ENCODE assay signal across 9 cellular contexts in the genomic region with DNA sequence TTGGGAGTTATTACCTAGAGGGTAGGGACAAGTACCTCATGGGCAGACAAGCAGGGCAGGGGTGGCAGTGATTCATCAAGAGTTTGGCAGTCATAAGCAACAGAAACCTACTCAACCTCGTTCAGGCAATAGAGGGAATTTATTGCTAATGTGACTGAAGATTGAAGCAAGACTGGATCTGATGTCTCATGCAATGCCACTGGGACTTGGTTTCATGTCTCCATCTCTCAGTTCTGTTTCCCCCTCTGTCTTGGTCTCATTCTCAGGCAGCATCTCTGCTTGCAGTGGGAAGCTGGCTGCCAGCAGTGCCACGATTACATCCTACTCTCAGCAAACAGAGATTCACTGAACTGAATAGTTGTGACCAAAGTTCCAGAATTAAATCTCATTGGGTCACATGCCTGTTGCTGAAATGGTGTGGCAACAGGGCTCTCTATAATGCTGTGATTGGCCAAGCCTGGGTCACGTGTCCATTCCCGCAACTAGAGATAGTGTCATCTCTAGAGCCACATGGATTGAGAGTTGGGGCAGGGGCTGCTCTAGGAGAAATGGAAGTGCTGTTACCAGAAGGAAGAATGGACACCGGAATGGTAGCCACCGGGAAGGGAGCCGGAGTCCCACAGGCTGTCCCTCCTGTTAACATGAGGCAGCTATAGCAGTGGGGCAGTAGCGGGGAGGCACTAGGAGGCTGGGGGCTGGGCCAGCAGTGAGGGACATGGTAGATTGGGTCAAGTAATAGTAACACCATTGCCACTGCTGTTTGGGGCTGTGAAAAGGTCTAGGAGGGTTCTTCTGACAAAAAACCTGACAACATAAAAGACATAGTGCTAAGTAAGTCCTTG. TPM values are rescaled to one million over a fixed set of nuclear protein-coding genes. Genes with fewer than 3 reads are reported as not detected.
A peak's percentile ranks its signal among the peaks of the same experiment; 100 is the strongest.
DNase-seq lines count a peak whose midpoint lies in the region; ATAC-seq, FAIRE-seq and TF ChIP-seq lines count a peak whose summit lies in the region.
"Had no signal": no experiment of that assay in that cellular context is flagged by ENCODE, and none has a peak within 500 bp of the region (broad histone marks: within the 10 kb centered on the region; RNA-seq: fewer than 3 reads in every experiment).

No MANE protein-coding gene starts in this region.

- POLR2A ChIA-PET in GM12878 (lab: Charles Lee), result interaction anchor here (1.4 to 21.4 kb wide), 3 partner anchors 9 to 22 kb away, joined by 5 to 325 read pairs (median 59); no protein-coding TSS in a partner anchor

- TF ChIP-seq POLR2A in NB4 (IDR thresholded peaks at IDR 0.05; ENCODE audit: extremely low read depth, insufficient read length), result no peak
- no peak for TF ChIP-seq POLR2A in GM12878 (IDR thresholded peaks at IDR 0.05; ENCODE audit: low read depth, low read length)
- no peak for TF ChIP-seq POLR2A in sigmoid colon (IDR thresholded peaks at IDR 0.05)

- ATAC-seq in GM12878, result peak; percentile 47
- no peak for ATAC-seq in GM21528 (IDR thresholded peaks at IDR 0.05; ENCODE audit: low FRiP score, unreplicated experiment)
- ATAC-seq: Panc1 had no signal

- H3K27me3 ChIP-seq in GM12878 (replicated peaks in 1 of 2; ENCODE audit: control insufficient read depth in 2 of 2, insufficient read depth in 2 of 2, low read length in 1 of 2) (no peaks in the 10 kb centered on the region), sigmoid colon (no peaks in the 10 kb centered on the region)

- DNase-seq in GM12864 (ENCODE audit: low read depth) (peak; percentile 47), NB4 (ENCODE audit: low read depth) (peak; percentile 16), GM12878 (ENCODE audit: low read depth, low spot score) (peak; percentile 75), NCI-H526 treated with DMSO at 0.1 percent for 48 hours (lab: John Stamatoyannopoulos, UW) (no peak), foreskin melanocyte (no peak), sigmoid colon (no peak)

- peak; percentile 65 for FAIRE-seq in GM12878 (lab: Jason Lieb, UNC)

- RAD21 ChIA-PET in GM12878 (lab: Charles Lee; ENCODE audit: unreplicated experiment), result interaction anchor here (0.9 to 1.3 kb wide), 2 partner anchors 24 to 29 kb away, joined by 4 read pairs; no protein-coding TSS in a partner anchor

- peak overlapping the region; percentile 42; the same call in 1 of the 2 replicates for H2AFZ ChIP-seq in GM12878 (ENCODE audit: control insufficient read depth, low read depth, low read length)

- H3K9me3 ChIP-seq in GM12878 (replicated peaks; ENCODE audit: control insufficient read depth, insufficient read depth, low read length) (peaks cover 2% of the 10 kb centered on the region; the same call in 1 of the 3 replicates), sigmoid colon (no peaks in the 10 kb centered on the region)

- no peak overlapping the region for H3K9ac ChIP-seq in GM12878 (ENCODE audit: control insufficient read depth, insufficient read depth, low read length)

- H3K4me3 ChIP-seq in GM12864 (ENCODE audit: low read depth, low read length) (no peak overlapping the region), NB4 (ENCODE audit: low read depth, low read length) (no peak overlapping the region), GM12878 (no peak overlapping the region), skin epidermis (no peak overlapping the region), sigmoid colon (no peak overlapping the region)

- TF ChIP-seq RAD21 in GM12878 (IDR thresholded peaks at IDR 0.05; ENCODE audit: insufficient read depth, low read depth, low read length), result no peak

- in situ Hi-C loops in GM12878 (cut with MboI), result no loop called here

- no TSS peak for BruUV-seq in GM12878 (replicated peaks; lab: Mats Ljungman, UMichigan)

- TF ChIP-seq CTCF in GM12864 (IDR thresholded peaks at IDR 0.05; ENCODE audit: low read depth, low read length, missing control alignments) (no peak), NB4 (IDR thresholded peaks at IDR 0.05; ENCODE audit: low read depth, low read length) (no peak), GM12878 (IDR thresholded peaks at IDR 0.05 in 2 of 3, conservative IDR thresholded peaks at IDR 0.05 in 1 of 3; ENCODE audit: control insufficient read depth in 2 of 3, extremely low read depth in 1 of 3, insufficient read depth in 1 of 3, low read depth in 3 of 3, low read length in 3 of 3) (no peak), sigmoid colon (IDR thresholded peaks at IDR 0.05) (no peak)

- H3K36me3 ChIP-seq in GM12878 (ENCODE audit: control insufficient read depth in 2 of 2, insufficient read depth in 2 of 2, low read length in 1 of 2) (no peaks in the 10 kb centered on the region), sigmoid colon (no peaks in the 10 kb centered on the region)

- H3K4me1 ChIP-seq in GM12878 (ENCODE audit: control insufficient read depth, insufficient read depth, low read length), result peaks cover 20% of the 10 kb centered on the region
- H3K4me1 ChIP-seq in sigmoid colon, result peaks cover 0 to 4% (median 2%) of the 10 kb centered on the region in 4 donors

- no peak for TF ChIP-seq EP300 in GM12878 (IDR thresholded peaks at IDR 0.05; ENCODE audit: borderline replicate concordance in 1 of 2, control insufficient read depth in 1 of 2, low read depth in 2 of 2, low read length in 2 of 2)
- TF ChIP-seq EP300 in sigmoid colon (IDR thresholded peaks at IDR 0.05), result no peak

- H3K79me2 ChIP-seq in GM12878 (ENCODE audit: control insufficient read depth, insufficient read depth, low read length), result peaks cover 11% of the 10 kb centered on the region

- CTCF ChIA-PET in GM12878 (lab: Yijun Ruan, JAX), result interaction anchor here (1.0 to 12.9 kb wide), 3 partner anchors 18 to 27 kb away, joined by 3 to 107 read pairs (median 3); no protein-coding TSS in a partner anchor

- 66% methylated on average over 8 of the region's 8 CpGs for WGBS in GM12878 (ENCODE audit: insufficient coverage, insufficient replicate concordance, low lambda C conversion rate, missing lambda C conversion rate)
- WGBS in sigmoid colon, 2 donors, result 71 to 76% methylated on average over 8 of the region's 8 CpGs

- peak overlapping the region; percentile 45 for H3K27ac ChIP-seq in GM12878 (ENCODE audit: control insufficient read depth, insufficient read depth)
- peak overlapping the region in 16 of 21 experiments; percentile 1 to 73 (median 56) for H3K27ac ChIP-seq in skin epidermis
- no peak overlapping the region for H3K27ac ChIP-seq in sigmoid colon

- peak overlapping the region; percentile 46; the same call in 1 of the 2 replicates for H3K4me2 ChIP-seq in GM12878 (ENCODE audit: control insufficient read depth, insufficient read depth)

- H4K20me1 ChIP-seq in GM12878 (ENCODE audit: control insufficient read depth, insufficient read depth), result no peaks in the 10 kb centered on the region

- intact Hi-C loops in GM12878 (cut with micrococcal nuclease; ENCODE audit: unreplicated experiment), result loop anchor here (10.0 kb wide), 1 partner anchor 1676 kb away; no protein-coding TSS in a partner anchor
- intact Hi-C loops in sigmoid colon (cut with DNase I), result no loop called here

- SMC1A ChIA-PET in GM12878 (lab: Charles Lee; ENCODE audit: uncharacterized antibody, unreplicated experiment), result interaction anchor here (1.1 to 11.2 kb wide), 4 partner anchors 9 to 51 kb away, joined by 3 to 100 read pairs (median 4); no protein-coding TSS in a partner anchor

TF ChIP-seq in GM12878, 131 proteins besides CTCF, POLR2A, EP300 and RAD21 (continues in another document):
- TF ChIP-seq NR2C1 (IDR thresholded peaks at IDR 0.05) (no peak), MTA2 (IDR thresholded peaks at IDR 0.05; ENCODE audit: low read depth) (0 out of 2 replicates have a peak, but pooled peaks have one; percentile 12), ZBED1 (IDR thresholded peaks at IDR 0.05; ENCODE audit: borderline replicate concordance) (no peak), SUZ12 (IDR thresholded peaks at IDR 0.05; ENCODE audit: unreplicated experiment) (no peak), GATAD2B (conservative IDR thresholded peaks at IDR 0.05; ENCODE audit: low read depth) (no peak), DPF2 (IDR thresholded peaks at IDR 0.05) (no peak)

RNA-seq across cellular contexts. Expression of gene CDC42, which starts 3.9 kb away (rescaled TPM):
- total RNA-seq in GM12878 (2013; cell fraction: nucleolus; rRNA removed), result 56.5 and 59.3 TPM in 2 replicates
- total RNA-seq in GM12878 (2014; rRNA removed) (350 and 429 TPM in 2 replicates), GM12878 (2014; rRNA removed; fragmentation: Illumina TruSeq; extraction: Trizol) (418 and 422 TPM in 2 replicates), GM12878 (2021) (302 and 307 TPM in 2 replicates), sigmoid colon (100 to 1,000 TPM; 173 to 253 (median 224) TPM)
- polyA plus RNA-seq in GM12878 (2011; ENCODE audit: low read depth), result 600 TPM
- polyA plus RNA-seq in GM12878 (2011; rRNA removed) (479 and 776 TPM in 2 replicates), GM12878 (2014; fragmentation: Illumina TruSeq; extraction: Trizol) (426 and 542 TPM in 2 replicates), GM12878 (2014; fragmentation: Nextera tagmentation; extraction: Ambion mirVana) (100 to 1,000 TPM; 286 to 442 TPM), GM12878 (2014; rRNA removed) (230 and 275 TPM in 2 replicates), GM12878 (2016; fragmentation: Nextera tagmentation; extraction: Ambion mirVana) (100 to 1,000 TPM; 184 to 200 TPM), sigmoid colon (100 to 1,000 TPM; 202 to 375 (median 294) TPM)
- polyA plus RNA-seq in GM12878 (2011; cell fraction: cytosol; rRNA removed), result 185 and 243 TPM in 2 replicates
- 95.9 and 111 TPM in 2 replicates for polyA plus RNA-seq in GM12878 (2011; cell fraction: nucleus; rRNA removed)
- polyA plus RNA-seq in GM12878 (2012), result 274 and 336 TPM in 2 replicates
- polyA minus RNA-seq in GM12878 (2011; rRNA and poly(A)+ RNA removed), result 265 and 457 TPM in 2 replicates
- 121 and 123 TPM in 2 replicates for polyA minus RNA-seq in GM12878 (2011; cell fraction: cytosol; rRNA and poly(A)+ RNA removed)
- 21.6 and 24.3 TPM in 2 replicates for polyA minus RNA-seq in GM12878 (2011; cell fraction: nucleus; rRNA and poly(A)+ RNA removed)

RNA-seq across cellular contexts. Expression of gene CELA3A, which starts 47.1 kb away (rescaled TPM):
- total RNA-seq in GM12878 (2013; cell fraction: nucleolus; rRNA removed), result not detected in 2 replicates
- total RNA-seq in GM12878 (2014; rRNA removed), result not detected in 2 replicates
- total RNA-seq in GM12878 (2014; rRNA removed; fragmentation: Illumina TruSeq; extraction: Trizol), result not detected in 2 replicates
- 7.6 and 9.0 TPM in 2 replicates for total RNA-seq in GM12878 (2021)
- polyA plus RNA-seq in GM12878 (2011; ENCODE audit: low read depth), result not detected
- not detected in 2 replicates for polyA plus RNA-seq in GM12878 (2011; rRNA removed)
- not detected in 2 replicates for polyA plus RNA-seq in GM12878 (2011; cell fraction: cytosol; rRNA removed)
- polyA plus RNA-seq in GM12878 (2011; cell fraction: nucleus; rRNA removed), result not detected in 2 replicates
- not detected in 2 replicates for polyA plus RNA-seq in GM12878 (2012)
- not detected in 2 replicates for polyA plus RNA-seq in GM12878 (2014; fragmentation: Illumina TruSeq; extraction: Trizol)
- not detected for polyA plus RNA-seq in GM12878 (2014; fragmentation: Nextera tagmentation; extraction: Ambion mirVana)
- polyA plus RNA-seq in GM12878 (2014; rRNA removed), result not detected in 2 replicates
- not detected for polyA plus RNA-seq in GM12878 (2016; fragmentation: Nextera tagmentation; extraction: Ambion mirVana)
- polyA minus RNA-seq in GM12878 (2011; rRNA and poly(A)+ RNA removed), result not detected in 2 replicates
- polyA minus RNA-seq in GM12878 (2011; cell fraction: cytosol; rRNA and poly(A)+ RNA removed), result not detected in 2 replicates
- not detected in 2 replicates for polyA minus RNA-seq in GM12878 (2011; cell fraction: nucleus; rRNA and poly(A)+ RNA removed)
- not detected for total RNA-seq in sigmoid colon
- 10 to 100 TPM in 1 of 3 donors, 1 to 10 TPM in 1, under 1 TPM in 1; 0.54 to 13.8 (median 6.0) TPM for polyA plus RNA-seq in sigmoid colon

Comparison
In these comparisons a context has a peak if more than half of its experiments do, and no peak if none do; other contexts are left out.
1. DNase-seq: peak in GM12864 (single experiment), NB4 (single experiment) and GM12878 (single experiment); none in NCI-H526 treated with DMSO at 0.1 percent for 48 hours (single experiment), foreskin melanocyte (single experiment) and sigmoid colon (single experiment).
2. H3K27ac ChIP-seq: peak in GM12878 (single experiment) and skin epidermis (16 of 21); none in sigmoid colon (0 of 4).